In the genomic region with DNA sequence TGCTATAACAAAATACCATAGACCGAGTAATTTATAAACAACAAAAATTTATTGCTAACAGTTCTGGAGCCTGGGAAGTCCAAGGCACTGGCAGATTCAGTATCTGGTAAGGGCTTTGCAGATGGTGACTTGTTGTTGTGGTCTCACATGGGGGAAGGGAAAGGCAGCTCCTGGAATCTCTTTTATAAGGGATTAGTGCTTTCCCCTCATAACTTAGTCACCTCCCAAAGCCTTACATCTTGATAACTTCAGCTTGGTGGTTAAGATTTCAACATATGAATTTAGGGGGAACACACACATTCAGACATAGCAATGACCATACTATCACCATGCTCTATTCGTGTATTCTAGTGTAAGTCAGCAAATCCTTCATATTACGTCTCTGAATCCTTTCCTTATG, we compare ENCODE assay signal across 16 cellular contexts.
A peak's percentile ranks its signal among the peaks of the same experiment; 100 is the strongest.
DNase-seq lines count a peak whose midpoint lies in the region; FAIRE-seq and TF ChIP-seq lines count a peak whose summit lies in the region.
"Had no signal": no experiment of that assay in that cellular context is flagged by ENCODE, and none has a peak within 500 bp of the region (broad histone marks: within the 10 kb centered on the region; RNA-seq: fewer than 3 reads in every experiment).

No MANE protein-coding gene starts in this region.

- H3K27me3 ChIP-seq in Peyer's patch = no peaks in the 10 kb centered on the region

- TF ChIP-seq POLR2A in Peyer's patch (IDR thresholded peaks at IDR 0.05) = no peak

- H3K9me3 ChIP-seq in Peyer's patch = no peaks in the 10 kb centered on the region

- no peak overlapping the region for H3K4me3 ChIP-seq in Peyer's patch

- DNase-seq in D721Med (ENCODE audit: insufficient read length, low spot score) = no peak
- DNase-seq in MV-4-11 (lab: John Stamatoyannopoulos, UW) = peak; percentile 77
- DNase-seq in amniotic epithelial cell (ENCODE audit: low read depth) = peak; percentile 65
- peak; percentile 4 for DNase-seq in iris pigment epithelial cell (ENCODE audit: low read depth)
- DNase-seq in Peyer's patch = no peak
- no peak for DNase-seq in COR-L47 (lab: John Stamatoyannopoulos, UW)
- DNase-seq in DMS53 treated with DMSO at 0.1 percent for 48 hours (lab: John Stamatoyannopoulos, UW; ENCODE audit: unreplicated experiment) = no peak
- DNase-seq: ACHN; C1 segment of cervical spinal cord; CD4-positive, alpha-beta T cell; DMS153; DND-41; GF-D8; HCEC 1CT; HFFc6; IMR-90 had no signal

- no peaks in the 10 kb centered on the region for H3K4me1 ChIP-seq in Peyer's patch

- TF ChIP-seq CTCF in D721Med (IDR thresholded peaks at IDR 0.05; ENCODE audit: insufficient read depth, missing control alignments) = no peak
- no peak for TF ChIP-seq CTCF in Peyer's patch (IDR thresholded peaks at IDR 0.05)

- no peak overlapping the region for H3K27ac ChIP-seq in Peyer's patch

- peak; percentile 99 for FAIRE-seq in D721Med (lab: Jason Lieb, UNC)

- no peaks in the 10 kb centered on the region for H3K36me3 ChIP-seq in Peyer's patch

Comparison
In these comparisons a context has a peak if more than half of its experiments do, and no peak if none do; other contexts are left out.
1. DNase-seq: peak in MV-4-11 (single experiment), amniotic epithelial cell (single experiment) and iris pigment epithelial cell (single experiment); none in D721Med (single experiment), Peyer's patch (0 of 3), COR-L47 (single experiment) and DMS53 treated with DMSO at 0.1 percent for 48 hours (single experiment).